Comparison of ENCODE assay signal across 1 cellular context in genomic region chr11:111944139-111944538, GRCh38.
A peak's percentile ranks its signal among the peaks of the same experiment; 100 is the strongest.
TF ChIP-seq lines count a peak whose summit lies in the region.

No MANE protein-coding gene starts in this region.

TF ChIP-seq in HepG2, 621 proteins besides CTCF, POLR2A, EP300 and RAD21:
- 0 out of 2 replicates have a peak, but pooled peaks have one; percentile 30 for TF ChIP-seq CEBPG (CRISPR knock-in tag; IDR thresholded peaks at IDR 0.05)
- peak; percentile 31; the same call in 1 of the 2 replicates for TF ChIP-seq CEBPB (IDR thresholded peaks at IDR 0.05; ENCODE audit: borderline replicate concordance, low read depth, low read length)
- no peak for TF ChIP-seq ZNF703 (CRISPR knock-in tag; IDR thresholded peaks at IDR 0.05; ENCODE audit: borderline replicate concordance)
- no peak for TF ChIP-seq GLI4 (CRISPR knock-in tag; IDR thresholded peaks at IDR 0.05; ENCODE audit: borderline replicate concordance)
